ENCODE assay signal across 27 cellular contexts in genomic region chr13:94516456-94516855, GRCh38. TPM values are rescaled to one million over a fixed set of nuclear protein-coding genes. Genes with fewer than 3 reads are reported as not detected.
"Had no signal": no experiment of that assay in that cellular context is flagged by ENCODE, and none has a peak within 500 bp of the region (broad histone marks: within the 10 kb centered on the region; RNA-seq: fewer than 3 reads in every experiment).

No MANE protein-coding gene starts in this region.

- H3K4me3 Mint-ChIP-seq: stimulated activated effector memory CD8-positive, alpha-beta T cell treated with anti-CD3 and anti-CD28 coated beads, Interleukin-12 subunit alpha, Interleukin-12 subunit beta, amount 100 ng/mL, for 72 hours; stimulated activated memory B cell treated with anti-CD40 and anti-IgM and Interleukin-4, amounts not matched to agents 10 μg/mL and 1 μg/mL and 100 μg/mL, for 72 hours; stimulated activated naive B cell treated with anti-CD40 and anti-IgM and Interleukin-4, amounts not matched to agents 10 μg/mL and 1 μg/mL and 100 μg/mL, for 72 hours; stimulated activated naive CD8-positive, alpha-beta T cell treated with anti-CD3 and anti-CD28 coated beads, Interleukin-15, amount 100 ng/mL, for 72 hours; stimulated activated naive CD8-positive, alpha-beta T cell treated with anti-CD3 and anti-CD28 coated beads, Interleukin-15, Interleukin-2, amounts not matched to agents 100 ng/mL and 50 ng/mL, for 24 hours; type B pancreatic cell had no signal

- H3K4me3 ChIP-seq: stomach, suprapubic skin, testis, thoracic aorta, thyroid gland, tibial artery, tibial nerve, transverse colon, upper lobe of left lung, upper lobe of right lung, uterus, vagina had no signal

- H3K4me1 Mint-ChIP-seq: stimulated activated effector memory CD8-positive, alpha-beta T cell treated with anti-CD3 and anti-CD28 coated beads, Interleukin-12 subunit alpha, Interleukin-12 subunit beta, amount 100 ng/mL, for 72 hours; stimulated activated memory B cell treated with anti-CD40 and anti-IgM and Interleukin-4, amounts not matched to agents 10 μg/mL and 1 μg/mL and 100 μg/mL, for 72 hours; stimulated activated naive B cell treated with anti-CD40 and anti-IgM and Interleukin-4, amounts not matched to agents 10 μg/mL and 1 μg/mL and 100 μg/mL, for 72 hours; stimulated activated naive CD8-positive, alpha-beta T cell treated with anti-CD3 and anti-CD28 coated beads, Interleukin-15, amount 100 ng/mL, for 72 hours had no signal

- ATAC-seq: stimulated activated effector memory CD8-positive, alpha-beta T cell treated with anti-CD3 and anti-CD28 coated beads, Interleukin-12 subunit alpha, Interleukin-12 subunit beta, amount 100 ng/mL, for 72 hours; stimulated activated memory B cell treated with anti-CD40 and anti-IgM and Interleukin-4, amounts not matched to agents 10 μg/mL and 1 μg/mL and 100 μg/mL, for 72 hours; stimulated activated naive B cell treated with anti-CD40 and anti-IgM and Interleukin-4, amounts not matched to agents 10 μg/mL and 1 μg/mL and 100 μg/mL, for 72 hours; stimulated activated naive CD8-positive, alpha-beta T cell treated with anti-CD3 and anti-CD28 coated beads, Interleukin-15, amount 100 ng/mL, for 72 hours; stimulated activated naive CD8-positive, alpha-beta T cell treated with anti-CD3 and anti-CD28 coated beads, Interleukin-15, Interleukin-2, amounts not matched to agents 100 U/mL and 50 U/mL, for 24 hours; upper lobe of right lung had no signal

- H3K9me3 ChIP-seq: stomach, suprapubic skin, testis, thoracic aorta, thyroid gland, tibial artery, transverse colon, upper lobe of left lung, upper lobe of right lung, uterus, vagina had no signal

- H3K4me1 ChIP-seq: stomach, suprapubic skin, testis, thyroid gland, tibial artery, tibial nerve, transverse colon, upper lobe of right lung, uterus, vagina had no signal

- H3K27me3 Mint-ChIP-seq: stimulated activated naive CD8-positive, alpha-beta T cell treated with anti-CD3 and anti-CD28 coated beads, Interleukin-15, Interleukin-2, amounts not matched to agents 100 ng/mL and 50 ng/mL, for 24 hours; type B pancreatic cell had no signal

- H3K9me3 Mint-ChIP-seq: stimulated activated effector memory CD8-positive, alpha-beta T cell treated with anti-CD3 and anti-CD28 coated beads, Interleukin-12 subunit alpha, Interleukin-12 subunit beta, amount 100 ng/mL, for 72 hours had no signal

- DNase-seq: stimulated activated CD4-positive, alpha-beta T cell treated with anti-CD3 and anti-CD28 coated beads, Interleukin-2, amount 100 ng/mL, for 48 hours; stimulated activated CD4-positive, alpha-beta T cell treated with anti-CD3 and anti-CD28 coated beads, Interleukin-4, amount 100 ng/mL, for 1 hour; stimulated activated CD4-positive, alpha-beta T cell treated with anti-CD3 and anti-CD28 coated beads, Interleukin-4, amount 100 ng/mL, for 24 hours; stimulated activated CD4-positive, alpha-beta T cell treated with anti-CD3 and anti-CD28 coated beads, Interleukin-4, amount 100 ng/mL, for 4 hours; stimulated activated CD8-positive, alpha-beta memory T cell treated with anti-CD3 and anti-CD28 coated beads, Interleukin-4, amount 100 ng/mL, for 48 hours; stimulated activated naive B cell treated with anti-CD40 and anti-IgM and Interleukin-4, amounts not matched to agents 10 μg/mL and 1 μg/mL and 100 μg/mL, for 72 hours; stimulated activated naive CD4-positive, alpha-beta T cell; stimulated activated naive CD4-positive, alpha-beta T cell treated with Interleukin-2 at 50 U/mL for 16 hours; stimulated activated naive CD8-positive, alpha-beta T cell treated with anti-CD3 and anti-CD28 coated beads, Interleukin-15, amount 100 ng/mL, for 72 hours; stimulated activated naive CD8-positive, alpha-beta T cell treated with anti-CD3 and anti-CD28 coated beads, Interleukin-15, Interleukin-2, amounts not matched to agents 100 U/mL and 50 U/mL, for 24 hours; stomach; substantia nigra; testis; thyroid gland; tibial artery; transverse colon; upper lobe of left lung; upper lobe of right lung; uterus had no signal

- H3K36me3 ChIP-seq: stomach, suprapubic skin, thoracic aorta, thyroid gland, tibial nerve, transverse colon, upper lobe of left lung, upper lobe of right lung, uterus, vagina had no signal

- H3K27me3 ChIP-seq: stomach, suprapubic skin, testis, thyroid gland, tibial artery, tibial nerve, transverse colon, upper lobe of left lung, upper lobe of right lung, uterus, vagina had no signal

- H3K27ac ChIP-seq: stomach, suprapubic skin, testis, thoracic aorta, thyroid gland, tibial artery, tibial nerve, transverse colon, upper lobe of left lung, upper lobe of right lung, uterus, vagina had no signal

- H3K27ac Mint-ChIP-seq: stimulated activated effector memory CD8-positive, alpha-beta T cell treated with anti-CD3 and anti-CD28 coated beads, Interleukin-12 subunit alpha, Interleukin-12 subunit beta, amount 100 ng/mL, for 72 hours; stimulated activated memory B cell treated with anti-CD40 and anti-IgM and Interleukin-4, amounts not matched to agents 10 μg/mL and 1 μg/mL and 100 μg/mL, for 72 hours; stimulated activated naive B cell treated with anti-CD40 and anti-IgM and Interleukin-4, amounts not matched to agents 10 μg/mL and 1 μg/mL and 100 μg/mL, for 72 hours; stimulated activated naive CD8-positive, alpha-beta T cell treated with anti-CD3 and anti-CD28 coated beads, Interleukin-15, amount 100 ng/mL, for 72 hours; stimulated activated naive CD8-positive, alpha-beta T cell treated with anti-CD3 and anti-CD28 coated beads, Interleukin-15, Interleukin-2, amounts not matched to agents 100 ng/mL and 50 ng/mL, for 24 hours; type B pancreatic cell had no signal

- H3K36me3 Mint-ChIP-seq: stimulated activated effector memory CD8-positive, alpha-beta T cell treated with anti-CD3 and anti-CD28 coated beads, Interleukin-12 subunit alpha, Interleukin-12 subunit beta, amount 100 ng/mL, for 72 hours; stimulated activated memory B cell treated with anti-CD40 and anti-IgM and Interleukin-4, amounts not matched to agents 10 μg/mL and 1 μg/mL and 100 μg/mL, for 72 hours; stimulated activated naive B cell treated with anti-CD40 and anti-IgM and Interleukin-4, amounts not matched to agents 10 μg/mL and 1 μg/mL and 100 μg/mL, for 72 hours; type B pancreatic cell had no signal

RNA-seq across cellular contexts. Expression of gene DCT, which starts 37.0 kb away (rescaled TPM):
- total RNA-seq: transverse colon, upper lobe of right lung, vagina had no signal
